Comparison of ENCODE assay signal across 11 cellular contexts in genomic region chr1:150256193-150256548, GRCh38. TPM values are rescaled to one million over a fixed set of nuclear protein-coding genes. Genes with fewer than 3 reads are reported as not detected.
DNase-seq lines count a peak whose midpoint lies in the region; ATAC-seq and TF ChIP-seq lines count a peak whose summit lies in the region.
"Had no signal": no experiment of that assay in that cellular context is flagged by ENCODE, and none has a peak within 500 bp of the region (broad histone marks: within the 10 kb centered on the region; RNA-seq: fewer than 3 reads in every experiment).

No MANE protein-coding gene starts in this region.

- TF ChIP-seq CTCF in lower lobe of right lung (IDR thresholded peaks at IDR 0.05) = no peak
- no peak for TF ChIP-seq CTCF in tibial nerve (IDR thresholded peaks at IDR 0.05)
- no peak for TF ChIP-seq CTCF in GM10248 (IDR thresholded peaks at IDR 0.05; ENCODE audit: control extremely low read depth, extremely low read depth, low read depth, missing control alignments)
- no peak for TF ChIP-seq CTCF in Peyer's patch (IDR thresholded peaks at IDR 0.05)

- peak overlapping the region; percentile 72 for H3K27ac ChIP-seq in lower lobe of right lung
- H3K27ac ChIP-seq in tibial nerve = peak overlapping the region in 3 of 4 donors; percentile 47 to 76 (median 76)
- peak overlapping the region in 1 of 4 donors; percentile 64 for H3K27ac ChIP-seq in Peyer's patch

- H3K4me3 ChIP-seq in lower lobe of right lung (peak overlapping the region; percentile 44), tibial nerve (peak overlapping the region in 1 of 4 donors; percentile 23), Peyer's patch (no peak overlapping the region)

- POLR2A ChIA-PET in GM10248 (lab: Yijun Ruan, JAX) = interaction anchor here (1.1 kb wide), 1 partner anchor 13 kb away, joined by 3 read pairs; the partner anchor contains the start of gene APH1A

- no peaks in the 10 kb centered on the region for H3K9me3 Mint-ChIP-seq in activated naive CD4-positive, alpha-beta T cell treated with anti-CD3 and anti-CD28 coated beads, Interleukin-2, amount 50 U/mL, for 24 hours
- H3K9me3 Mint-ChIP-seq in activated naive CD4-positive, alpha-beta T cell treated with anti-CD3 and anti-CD28 coated beads, Interleukin-2, amount 50 U/mL, for 72 hours = no peaks in the 10 kb centered on the region
- no peaks in the 10 kb centered on the region for H3K9me3 Mint-ChIP-seq in activated T-helper 17 cell treated with anti-CD3 and anti-CD28 coated beads, Interleukin-2, amount 50 U/mL, for 72 hours

- H3K27me3 Mint-ChIP-seq in activated naive CD4-positive, alpha-beta T cell treated with anti-CD3 and anti-CD28 coated beads, Interleukin-2, amount 50 U/mL, for 24 hours = peaks cover 13% of the 10 kb centered on the region
- H3K27me3 Mint-ChIP-seq in activated T-helper 17 cell treated with anti-CD3 and anti-CD28 coated beads, Interleukin-2, amount 50 U/mL, for 72 hours = peaks cover 26% of the 10 kb centered on the region

- intact Hi-C loops in lower lobe of right lung (cut with DNase I) = no loop called here

- H3K4me1 ChIP-seq in lower lobe of right lung = peaks cover 17% of the 10 kb centered on the region
- peaks cover 0 to 40% (median 19%) of the 10 kb centered on the region in 4 donors for H3K4me1 ChIP-seq in tibial nerve
- H3K4me1 ChIP-seq in Peyer's patch = peaks cover 0 to 17% (median 2%) of the 10 kb centered on the region in 4 donors

- H3K4me1 Mint-ChIP-seq in activated naive CD4-positive, alpha-beta T cell treated with anti-CD3 and anti-CD28 coated beads, Interleukin-2, amount 50 U/mL, for 24 hours = peaks cover 16% of the 10 kb centered on the region
- H3K4me1 Mint-ChIP-seq in activated T-helper 17 cell treated with anti-CD3 and anti-CD28 coated beads, Interleukin-2, amount 50 U/mL, for 72 hours = peaks cover 12% of the 10 kb centered on the region

- no peaks in the 10 kb centered on the region for H3K9me3 ChIP-seq in lower lobe of right lung
- no peaks in the 10 kb centered on the region for H3K9me3 ChIP-seq in tibial nerve
- H3K9me3 ChIP-seq in Peyer's patch = no peaks in the 10 kb centered on the region

- TF ChIP-seq POLR2A in tibial nerve (IDR thresholded peaks at IDR 0.05) (no peak), Peyer's patch (IDR thresholded peaks at IDR 0.05) (no peak)

- H3K36me3 ChIP-seq in lower lobe of right lung (no peaks in the 10 kb centered on the region), tibial nerve (no peaks in the 10 kb centered on the region), Peyer's patch (no peaks in the 10 kb centered on the region)

- WGBS in tibial nerve, 2 donors = 0 to 2% methylated on average over 1 of the region's 1 CpG

- H3K27me3 ChIP-seq in lower lobe of right lung (ENCODE audit: low read depth) = peaks cover 16% of the 10 kb centered on the region
- peaks cover 0 to 13% of the 10 kb centered on the region in 2 donors for H3K27me3 ChIP-seq in tibial nerve
- H3K27me3 ChIP-seq in Peyer's patch = no peaks in the 10 kb centered on the region

- no peak overlapping the region for H3K27ac Mint-ChIP-seq in activated naive CD4-positive, alpha-beta T cell treated with anti-CD3 and anti-CD28 coated beads, Interleukin-2, amount 50 U/mL, for 24 hours
- H3K27ac Mint-ChIP-seq in activated naive CD4-positive, alpha-beta T cell treated with anti-CD3 and anti-CD28 coated beads, Interleukin-2, amount 50 U/mL, for 72 hours = peak overlapping the region in 1 of 2 donors; percentile 80
- peak overlapping the region; percentile 82 for H3K27ac Mint-ChIP-seq in activated T-helper 17 cell treated with anti-CD3 and anti-CD28 coated beads, Interleukin-2, amount 50 U/mL, for 72 hours

- no peak for TF ChIP-seq EP300 in tibial nerve (IDR thresholded peaks at IDR 0.05)

- CTCF ChIA-PET in GM10248 (lab: Yijun Ruan, JAX) = interaction anchor here (0.6 to 9.7 kb wide), 45 partner anchors 9 to 751 kb away, joined by 3 to 93 read pairs (median 5); partner anchors contain the start of genes APH1A, C1orf54, CIART and FALEC

- peak overlapping the region; percentile 80 for H3K4me3 Mint-ChIP-seq in activated naive CD4-positive, alpha-beta T cell treated with anti-CD3 and anti-CD28 coated beads, Interleukin-2, amount 50 U/mL, for 24 hours
- H3K4me3 Mint-ChIP-seq in activated T-helper 17 cell treated with anti-CD3 and anti-CD28 coated beads, Interleukin-2, amount 50 U/mL, for 72 hours = peak overlapping the region; percentile 81

- no peaks in the 10 kb centered on the region for H3K36me3 Mint-ChIP-seq in activated naive CD4-positive, alpha-beta T cell treated with anti-CD3 and anti-CD28 coated beads, Interleukin-2, amount 50 U/mL, for 24 hours
- no peaks in the 10 kb centered on the region for H3K36me3 Mint-ChIP-seq in activated naive CD4-positive, alpha-beta T cell treated with anti-CD3 and anti-CD28 coated beads, Interleukin-2, amount 50 U/mL, for 72 hours
- H3K36me3 Mint-ChIP-seq in activated T-helper 17 cell treated with anti-CD3 and anti-CD28 coated beads, Interleukin-2, amount 50 U/mL, for 72 hours (ENCODE audit: low read depth) = no peaks in the 10 kb centered on the region

- no peak for ATAC-seq in activated naive CD4-positive, alpha-beta T cell treated with anti-CD3 and anti-CD28 coated beads, Interleukin-2, amount 50 U/mL, for 72 hours
- no peak for ATAC-seq in activated T-helper 17 cell treated with anti-CD3 and anti-CD28 coated beads, Interleukin-2, amount 50 U/mL, for 72 hours (replicated peaks)
- no peak for ATAC-seq in lower lobe of right lung

- no peak for DNase-seq in activated naive CD4-positive, alpha-beta T cell treated with anti-CD3 and anti-CD28 coated beads, Interleukin-2, amount 50 U/mL, for 72 hours (ENCODE audit: low spot score in 2 of 2)
- DNase-seq in lower lobe of right lung = no peak
- DNase-seq in tibial nerve (ENCODE audit: low spot score in 2 of 2) = no peak
- no peak for DNase-seq in GM10248 (ENCODE audit: extremely low spot score)
- DNase-seq in NCI-H446 (lab: John Stamatoyannopoulos, UW) = no peak
- no peak for DNase-seq in Peyer's patch
- DNase-seq: activated gamma-delta T cell had no signal

RNA-seq across cellular contexts. Expression of gene CA14, which starts 1.4 kb away (rescaled TPM):
- total RNA-seq in activated naive CD4-positive, alpha-beta T cell treated with anti-CD3 and anti-CD28 coated beads, Interleukin-2, amount 50 U/mL, for 72 hours = not detected
- total RNA-seq in activated T-helper 17 cell treated with anti-CD3 and anti-CD28 coated beads, Interleukin-2, amount 50 U/mL, for 72 hours = not detected
- total RNA-seq in lower lobe of right lung (0.38 TPM), tibial nerve (1 to 10 TPM in 1 of 4 donors, under 1 TPM in 1, not detected in 2; 0.22 to 2.3 TPM), Peyer's patch (not detected)
- total RNA-seq: NCI-H460, subcutaneous adipose tissue had no signal

RNA-seq across cellular contexts. Expression of gene APH1A, which starts 12.6 kb away (rescaled TPM):
- 100 to 1,000 TPM; 103 to 116 TPM for total RNA-seq in activated naive CD4-positive, alpha-beta T cell treated with anti-CD3 and anti-CD28 coated beads, Interleukin-2, amount 50 U/mL, for 72 hours
- 100 to 1,000 TPM in 1 of 2 donors, 10 to 100 TPM in 1; 96.3 to 149 TPM for total RNA-seq in activated T-helper 17 cell treated with anti-CD3 and anti-CD28 coated beads, Interleukin-2, amount 50 U/mL, for 72 hours
- total RNA-seq in lower lobe of right lung (129 TPM), tibial nerve (100 to 1,000 TPM in 1 of 4 donors, 10 to 100 TPM in 3; 68.1 to 108 (median 87.3) TPM), Peyer's patch (100 to 1,000 TPM in 2 of 4 donors, 10 to 100 TPM in 2; 78.4 to 106 (median 99.3) TPM)

RNA-seq across cellular contexts. Expression of gene C1orf54, which starts 16.4 kb away (rescaled TPM):
- 1 to 10 TPM in 1 of 2 donors, under 1 TPM in 1; 0.72 to 2.2 TPM for total RNA-seq in activated naive CD4-positive, alpha-beta T cell treated with anti-CD3 and anti-CD28 coated beads, Interleukin-2, amount 50 U/mL, for 72 hours
- total RNA-seq in activated T-helper 17 cell treated with anti-CD3 and anti-CD28 coated beads, Interleukin-2, amount 50 U/mL, for 72 hours = 1 to 10 TPM; 1.4 to 3.6 TPM
- total RNA-seq in lower lobe of right lung = 12.2 TPM
- total RNA-seq in tibial nerve = 10 to 100 TPM in 3 of 4 donors, 1 to 10 TPM in 1; 5.2 to 25.8 (median 14.1) TPM
- 10 to 100 TPM in 1 of 4 donors, 1 to 10 TPM in 1, not detected in 2; 3.6 to 17.3 TPM for total RNA-seq in Peyer's patch
- total RNA-seq: NCI-H460 had no signal

RNA-seq across cellular contexts. Expression of gene ANP32E, which starts 20.3 kb away (rescaled TPM):
- total RNA-seq in activated naive CD4-positive, alpha-beta T cell treated with anti-CD3 and anti-CD28 coated beads, Interleukin-2, amount 50 U/mL, for 72 hours = 100 to 1,000 TPM; 181 to 187 TPM
- total RNA-seq in activated T-helper 17 cell treated with anti-CD3 and anti-CD28 coated beads, Interleukin-2, amount 50 U/mL, for 72 hours = 100 to 1,000 TPM; 162 to 166 TPM
- total RNA-seq in lower lobe of right lung (27.9 TPM), tibial nerve (10 to 100 TPM; 17.7 to 29.9 (median 23.7) TPM), Peyer's patch (10 to 100 TPM in 2 of 4 donors, 1 to 10 TPM in 2; 7.3 to 24.8 (median 9.9) TPM)

RNA-seq across cellular contexts. Expression of gene CIART, which starts 26.2 kb away (rescaled TPM):
- 1 to 10 TPM; 4.6 to 9.1 TPM for total RNA-seq in activated naive CD4-positive, alpha-beta T cell treated with anti-CD3 and anti-CD28 coated beads, Interleukin-2, amount 50 U/mL, for 72 hours
- total RNA-seq in activated T-helper 17 cell treated with anti-CD3 and anti-CD28 coated beads, Interleukin-2, amount 50 U/mL, for 72 hours = 10 to 100 TPM in 1 of 2 donors, 1 to 10 TPM in 1; 3.7 to 12.4 TPM
- total RNA-seq in lower lobe of right lung = 6.2 TPM
- 10 to 100 TPM in 1 of 4 donors, 1 to 10 TPM in 3; 2.7 to 12.8 (median 6.4) TPM for total RNA-seq in tibial nerve
- 1 to 10 TPM; 1.7 to 5.7 (median 5.1) TPM for total RNA-seq in Peyer's patch
